2 cellular contexts compared by ENCODE assay signal in the genomic region with DNA sequence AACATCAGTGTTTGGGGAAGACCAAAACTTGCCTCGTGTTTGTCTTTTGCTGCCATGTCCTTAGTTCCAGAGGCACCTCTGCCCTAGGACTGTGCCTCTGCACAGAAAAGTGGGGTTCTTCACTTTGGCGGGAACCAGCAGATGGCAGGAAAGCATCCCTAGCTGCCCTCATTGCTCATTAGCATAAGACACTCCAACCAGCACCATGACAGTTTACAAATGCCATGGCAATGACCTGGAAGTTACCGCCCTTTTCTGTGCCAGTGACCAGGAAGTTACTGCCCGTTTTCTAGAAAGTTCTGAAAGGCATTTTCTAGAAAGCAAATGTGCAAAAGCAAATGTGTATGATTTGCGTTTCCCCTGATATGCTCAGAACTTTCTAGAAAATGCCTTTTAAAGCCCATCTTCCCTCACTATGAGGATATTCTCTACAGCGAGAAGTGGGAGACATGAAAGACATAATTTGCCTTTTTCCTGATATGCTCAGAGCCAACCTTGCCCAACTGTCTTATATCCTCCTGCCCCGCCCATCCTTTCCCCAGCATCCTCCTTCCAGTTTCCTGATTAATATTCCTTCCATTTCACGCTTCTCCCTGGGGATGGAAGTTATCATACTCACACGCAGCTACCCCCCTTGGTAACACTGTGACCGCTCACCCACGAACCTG.
TF ChIP-seq lines count a peak whose summit lies in the region.

No MANE protein-coding gene starts in this region.

TF ChIP-seq in HEK293, 187 proteins besides CTCF, POLR2A, EP300 and RAD21:
- TF ChIP-seq ZSCAN16 (tag by site-specific recombination; IDR thresholded peaks at IDR 0.05) (no peak), ZSCAN23 (tag by site-specific recombination; IDR thresholded peaks at IDR 0.05) (no peak)
- TF ChIP-seq, protein P1, sequence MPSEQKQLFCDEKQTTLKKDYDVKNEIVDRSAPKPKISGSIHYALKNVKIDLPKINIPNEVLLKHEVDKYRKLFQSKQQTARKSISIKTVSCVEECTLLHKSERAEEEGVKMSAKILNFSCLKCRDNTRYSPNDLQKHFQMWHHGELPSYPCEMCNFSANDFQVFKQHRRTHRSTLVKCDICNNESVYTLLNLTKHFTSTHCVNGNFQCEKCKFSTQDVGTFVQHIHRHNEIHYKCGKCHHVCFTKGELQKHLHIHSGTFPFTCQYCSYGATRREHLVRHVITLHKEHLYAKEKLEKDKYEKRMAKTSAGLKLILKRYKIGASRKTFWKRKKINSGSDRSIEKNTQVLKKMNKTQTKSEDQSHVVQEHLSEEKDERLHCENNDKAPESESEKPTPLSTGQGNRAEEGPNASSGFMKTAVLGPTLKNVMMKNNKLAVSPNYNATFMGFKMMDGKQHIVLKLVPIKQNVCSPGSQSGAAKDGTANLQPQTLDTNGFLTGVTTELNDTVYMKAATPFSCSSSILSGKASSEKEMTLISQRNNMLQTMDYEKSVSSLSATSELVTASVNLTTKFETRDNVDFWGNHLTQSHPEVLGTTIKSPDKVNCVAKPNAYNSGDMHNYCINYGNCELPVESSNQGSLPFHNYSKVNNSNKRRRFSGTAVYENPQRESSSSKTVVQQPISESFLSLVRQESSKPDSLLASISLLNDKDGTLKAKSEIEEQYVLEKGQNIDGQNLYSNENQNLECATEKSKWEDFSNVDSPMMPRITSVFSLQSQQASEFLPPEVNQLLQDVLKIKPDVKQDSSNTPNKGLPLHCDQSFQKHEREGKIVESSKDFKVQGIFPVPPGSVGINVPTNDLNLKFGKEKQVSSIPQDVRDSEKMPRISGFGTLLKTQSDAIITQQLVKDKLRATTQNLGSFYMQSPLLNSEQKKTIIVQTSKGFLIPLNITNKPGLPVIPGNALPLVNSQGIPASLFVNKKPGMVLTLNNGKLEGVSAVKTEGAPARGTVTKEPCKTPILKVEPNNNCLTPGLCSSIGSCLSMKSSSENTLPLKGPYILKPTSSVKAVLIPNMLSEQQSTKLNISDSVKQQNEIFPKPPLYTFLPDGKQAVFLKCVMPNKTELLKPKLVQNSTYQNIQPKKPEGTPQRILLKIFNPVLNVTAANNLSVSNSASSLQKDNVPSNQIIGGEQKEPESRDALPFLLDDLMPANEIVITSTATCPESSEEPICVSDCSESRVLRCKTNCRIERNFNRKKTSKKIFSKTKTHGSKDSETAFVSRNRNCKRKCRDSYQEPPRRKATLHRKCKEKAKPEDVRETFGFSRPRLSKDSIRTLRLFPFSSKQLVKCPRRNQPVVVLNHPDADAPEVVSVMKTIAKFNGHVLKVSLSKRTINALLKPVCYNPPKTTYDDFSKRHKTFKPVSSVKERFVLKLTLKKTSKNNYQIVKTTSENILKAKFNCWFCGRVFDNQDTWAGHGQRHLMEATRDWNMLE (tag by site-specific recombination; conservative IDR thresholded peaks at IDR 0.05; ENCODE audit: low read depth), result peak; percentile 34; the same call in 1 of the 2 replicates
- TF ChIP-seq, protein P2, sequence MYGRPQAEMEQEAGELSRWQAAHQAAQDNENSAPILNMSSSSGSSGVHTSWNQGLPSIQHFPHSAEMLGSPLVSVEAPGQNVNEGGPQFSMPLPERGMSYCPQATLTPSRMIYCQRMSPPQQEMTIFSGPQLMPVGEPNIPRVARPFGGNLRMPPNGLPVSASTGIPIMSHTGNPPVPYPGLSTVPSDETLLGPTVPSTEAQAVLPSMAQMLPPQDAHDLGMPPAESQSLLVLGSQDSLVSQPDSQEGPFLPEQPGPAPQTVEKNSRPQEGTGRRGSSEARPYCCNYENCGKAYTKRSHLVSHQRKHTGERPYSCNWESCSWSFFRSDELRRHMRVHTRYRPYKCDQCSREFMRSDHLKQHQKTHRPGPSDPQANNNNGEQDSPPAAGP (tag by site-specific recombination; IDR thresholded peaks at IDR 0.05), result no peak

TF ChIP-seq in H1, 55 proteins besides CTCF, POLR2A, EP300 and RAD21:
- TF ChIP-seq, protein P3, sequence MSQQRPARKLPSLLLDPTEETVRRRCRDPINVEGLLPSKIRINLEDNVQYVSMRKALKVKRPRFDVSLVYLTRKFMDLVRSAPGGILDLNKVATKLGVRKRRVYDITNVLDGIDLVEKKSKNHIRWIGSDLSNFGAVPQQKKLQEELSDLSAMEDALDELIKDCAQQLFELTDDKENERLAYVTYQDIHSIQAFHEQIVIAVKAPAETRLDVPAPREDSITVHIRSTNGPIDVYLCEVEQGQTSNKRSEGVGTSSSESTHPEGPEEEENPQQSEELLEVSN (IDR thresholded peaks at IDR 0.05), result peak; percentile 72
- TF ChIP-seq GABPA (IDR thresholded peaks at IDR 0.05; ENCODE audit: borderline replicate concordance, insufficient read depth, low read length), result no peak
